In the genomic region with DNA sequence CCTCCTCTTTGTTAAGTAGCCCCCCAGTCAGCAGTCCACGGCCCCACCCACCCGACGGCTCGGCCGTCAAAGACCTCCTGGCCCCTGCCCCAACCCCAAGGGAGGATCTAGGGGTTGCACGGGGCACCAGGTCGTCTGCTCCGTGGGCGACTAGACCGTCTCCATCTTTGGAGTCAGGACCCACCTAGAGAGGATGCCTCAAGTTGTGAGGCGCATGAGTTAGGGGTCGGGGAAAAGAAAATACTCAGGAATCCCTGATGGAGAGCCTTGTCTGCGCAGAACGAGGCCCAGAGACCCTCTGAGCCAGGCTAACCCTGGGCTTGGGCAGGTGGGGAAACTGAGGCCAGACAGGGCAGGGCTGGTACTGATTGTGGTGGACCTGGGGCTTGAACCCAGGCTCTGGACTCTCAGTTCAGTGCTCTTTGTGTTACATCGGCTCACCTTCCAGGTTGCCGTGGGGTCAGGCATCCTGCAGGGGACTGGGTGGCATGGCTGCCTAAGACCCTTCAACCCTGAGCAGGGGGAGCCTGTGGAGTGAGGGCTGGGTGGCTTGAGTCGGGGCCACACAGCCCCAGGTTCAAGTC, we compare ENCODE assay signal across 2 cellular contexts.
TF ChIP-seq lines count a peak whose summit lies in the region.

No MANE protein-coding gene starts in this region.

TF ChIP-seq in SK-N-SH, 30 proteins besides CTCF, POLR2A, EP300 and RAD21:
- TF ChIP-seq TEAD4 (IDR thresholded peaks at IDR 0.05; ENCODE audit: borderline replicate concordance, insufficient read depth) (no peak), YY1 (IDR thresholded peaks at IDR 0.05; ENCODE audit: low read depth) (no peak), NFIC (IDR thresholded peaks at IDR 0.05; ENCODE audit: borderline replicate concordance) (no peak), CHD2 (IDR thresholded peaks at IDR 0.05; ENCODE audit: low read length, partially characterized antibody) (no peak), MEF2A (IDR thresholded peaks at IDR 0.05; ENCODE audit: borderline replicate concordance, low read depth) (no peak), RXRA (IDR thresholded peaks at IDR 0.05; ENCODE audit: borderline replicate concordance, low read depth) (no peak), RFX5 (IDR thresholded peaks at IDR 0.05; ENCODE audit: low read length) (no peak)
- TF ChIP-seq, protein P1, sequence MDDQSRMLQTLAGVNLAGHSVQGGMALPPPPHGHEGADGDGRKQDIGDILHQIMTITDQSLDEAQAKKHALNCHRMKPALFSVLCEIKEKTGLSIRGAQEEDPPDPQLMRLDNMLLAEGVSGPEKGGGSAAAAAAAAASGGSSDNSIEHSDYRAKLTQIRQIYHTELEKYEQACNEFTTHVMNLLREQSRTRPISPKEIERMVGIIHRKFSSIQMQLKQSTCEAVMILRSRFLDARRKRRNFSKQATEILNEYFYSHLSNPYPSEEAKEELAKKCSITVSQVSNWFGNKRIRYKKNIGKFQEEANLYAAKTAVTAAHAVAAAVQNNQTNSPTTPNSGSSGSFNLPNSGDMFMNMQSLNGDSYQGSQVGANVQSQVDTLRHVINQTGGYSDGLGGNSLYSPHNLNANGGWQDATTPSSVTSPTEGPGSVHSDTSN (IDR thresholded peaks at IDR 0.05), result no peak

TF ChIP-seq in SK-N-SH treated with all-trans-retinoic acid at 6 μM for 48 hours, 23 proteins besides CTCF, POLR2A, EP300 and RAD21:
- TF ChIP-seq TCF4 (CRISPR knock-in tag; IDR thresholded peaks at IDR 0.05; ENCODE audit: borderline replicate concordance), result no peak
- TF ChIP-seq, protein P2, sequence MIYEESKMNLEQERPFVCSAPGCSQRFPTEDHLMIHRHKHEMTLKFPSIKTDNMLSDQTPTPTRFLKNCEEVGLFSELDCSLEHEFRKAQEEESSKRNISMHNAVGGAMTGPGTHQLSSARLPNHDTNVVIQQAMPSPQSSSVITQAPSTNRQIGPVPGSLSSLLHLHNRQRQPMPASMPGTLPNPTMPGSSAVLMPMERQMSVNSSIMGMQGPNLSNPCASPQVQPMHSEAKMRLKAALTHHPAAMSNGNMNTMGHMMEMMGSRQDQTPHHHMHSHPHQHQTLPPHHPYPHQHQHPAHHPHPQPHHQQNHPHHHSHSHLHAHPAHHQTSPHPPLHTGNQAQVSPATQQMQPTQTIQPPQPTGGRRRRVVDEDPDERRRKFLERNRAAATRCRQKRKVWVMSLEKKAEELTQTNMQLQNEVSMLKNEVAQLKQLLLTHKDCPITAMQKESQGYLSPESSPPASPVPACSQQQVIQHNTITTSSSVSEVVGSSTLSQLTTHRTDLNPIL (CRISPR knock-in tag; IDR thresholded peaks at IDR 0.05; ENCODE audit: low read depth), result no peak
- no peak for TF ChIP-seq ZNF8 (CRISPR knock-in tag; IDR thresholded peaks at IDR 0.05)
- TF ChIP-seq, protein P3, sequence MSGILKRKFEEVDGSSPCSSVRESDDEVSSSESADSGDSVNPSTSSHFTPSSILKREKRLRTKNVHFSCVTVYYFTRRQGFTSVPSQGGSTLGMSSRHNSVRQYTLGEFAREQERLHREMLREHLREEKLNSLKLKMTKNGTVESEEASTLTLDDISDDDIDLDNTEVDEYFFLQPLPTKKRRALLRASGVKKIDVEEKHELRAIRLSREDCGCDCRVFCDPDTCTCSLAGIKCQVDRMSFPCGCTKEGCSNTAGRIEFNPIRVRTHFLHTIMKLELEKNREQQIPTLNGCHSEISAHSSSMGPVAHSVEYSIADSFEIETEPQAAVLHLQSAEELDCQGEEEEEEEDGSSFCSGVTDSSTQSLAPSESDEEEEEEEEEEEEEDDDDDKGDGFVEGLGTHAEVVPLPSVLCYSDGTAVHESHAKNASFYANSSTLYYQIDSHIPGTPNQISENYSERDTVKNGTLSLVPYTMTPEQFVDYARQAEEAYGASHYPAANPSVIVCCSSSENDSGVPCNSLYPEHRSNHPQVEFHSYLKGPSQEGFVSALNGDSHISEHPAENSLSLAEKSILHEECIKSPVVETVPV (CRISPR knock-in tag; IDR thresholded peaks at IDR 0.05), result no peak
- TF ChIP-seq CSDC2 (CRISPR knock-in tag; IDR thresholded peaks at IDR 0.05), result no peak
- no peak for TF ChIP-seq OSR1 (CRISPR knock-in tag; IDR thresholded peaks at IDR 0.05)
- no peak for TF ChIP-seq ZNF70 (CRISPR knock-in tag; IDR thresholded peaks at IDR 0.05)
- TF ChIP-seq, protein P4, sequence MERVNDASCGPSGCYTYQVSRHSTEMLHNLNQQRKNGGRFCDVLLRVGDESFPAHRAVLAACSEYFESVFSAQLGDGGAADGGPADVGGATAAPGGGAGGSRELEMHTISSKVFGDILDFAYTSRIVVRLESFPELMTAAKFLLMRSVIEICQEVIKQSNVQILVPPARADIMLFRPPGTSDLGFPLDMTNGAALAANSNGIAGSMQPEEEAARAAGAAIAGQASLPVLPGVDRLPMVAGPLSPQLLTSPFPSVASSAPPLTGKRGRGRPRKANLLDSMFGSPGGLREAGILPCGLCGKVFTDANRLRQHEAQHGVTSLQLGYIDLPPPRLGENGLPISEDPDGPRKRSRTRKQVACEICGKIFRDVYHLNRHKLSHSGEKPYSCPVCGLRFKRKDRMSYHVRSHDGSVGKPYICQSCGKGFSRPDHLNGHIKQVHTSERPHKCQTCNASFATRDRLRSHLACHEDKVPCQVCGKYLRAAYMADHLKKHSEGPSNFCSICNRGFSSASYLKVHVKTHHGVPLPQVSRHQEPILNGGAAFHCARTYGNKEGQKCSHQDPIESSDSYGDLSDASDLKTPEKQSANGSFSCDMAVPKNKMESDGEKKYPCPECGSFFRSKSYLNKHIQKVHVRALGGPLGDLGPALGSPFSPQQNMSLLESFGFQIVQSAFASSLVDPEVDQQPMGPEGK (CRISPR knock-in tag; IDR thresholded peaks at IDR 0.05; ENCODE audit: borderline replicate concordance), result no peak
- TF ChIP-seq ARNTL (CRISPR knock-in tag; IDR thresholded peaks at IDR 0.05; ENCODE audit: borderline replicate concordance, low read depth), result no peak
- no peak for TF ChIP-seq ESRRG (CRISPR knock-in tag; IDR thresholded peaks at IDR 0.05)
- TF ChIP-seq GLIS3 (CRISPR knock-in tag; IDR thresholded peaks at IDR 0.05), result no peak
- no peak for TF ChIP-seq ZFP30 (CRISPR knock-in tag; IDR thresholded peaks at IDR 0.05)
- TF ChIP-seq, protein P5, sequence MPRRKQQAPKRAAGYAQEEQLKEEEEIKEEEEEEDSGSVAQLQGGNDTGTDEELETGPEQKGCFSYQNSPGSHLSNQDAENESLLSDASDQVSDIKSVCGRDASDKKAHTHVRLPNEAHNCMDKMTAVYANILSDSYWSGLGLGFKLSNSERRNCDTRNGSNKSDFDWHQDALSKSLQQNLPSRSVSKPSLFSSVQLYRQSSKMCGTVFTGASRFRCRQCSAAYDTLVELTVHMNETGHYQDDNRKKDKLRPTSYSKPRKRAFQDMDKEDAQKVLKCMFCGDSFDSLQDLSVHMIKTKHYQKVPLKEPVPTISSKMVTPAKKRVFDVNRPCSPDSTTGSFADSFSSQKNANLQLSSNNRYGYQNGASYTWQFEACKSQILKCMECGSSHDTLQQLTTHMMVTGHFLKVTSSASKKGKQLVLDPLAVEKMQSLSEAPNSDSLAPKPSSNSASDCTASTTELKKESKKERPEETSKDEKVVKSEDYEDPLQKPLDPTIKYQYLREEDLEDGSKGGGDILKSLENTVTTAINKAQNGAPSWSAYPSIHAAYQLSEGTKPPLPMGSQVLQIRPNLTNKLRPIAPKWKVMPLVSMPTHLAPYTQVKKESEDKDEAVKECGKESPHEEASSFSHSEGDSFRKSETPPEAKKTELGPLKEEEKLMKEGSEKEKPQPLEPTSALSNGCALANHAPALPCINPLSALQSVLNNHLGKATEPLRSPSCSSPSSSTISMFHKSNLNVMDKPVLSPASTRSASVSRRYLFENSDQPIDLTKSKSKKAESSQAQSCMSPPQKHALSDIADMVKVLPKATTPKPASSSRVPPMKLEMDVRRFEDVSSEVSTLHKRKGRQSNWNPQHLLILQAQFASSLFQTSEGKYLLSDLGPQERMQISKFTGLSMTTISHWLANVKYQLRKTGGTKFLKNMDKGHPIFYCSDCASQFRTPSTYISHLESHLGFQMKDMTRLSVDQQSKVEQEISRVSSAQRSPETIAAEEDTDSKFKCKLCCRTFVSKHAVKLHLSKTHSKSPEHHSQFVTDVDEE (CRISPR knock-in tag; IDR thresholded peaks at IDR 0.05), result no peak
